Comparison of ENCODE assay signal across 25 cellular contexts in genomic region chr5:112689510-112689909, GRCh38. TPM values are rescaled to one million over a fixed set of nuclear protein-coding genes. Genes with fewer than 3 reads are reported as not detected.
DNase-seq lines count a peak whose midpoint lies in the region; ATAC-seq and TF ChIP-seq lines count a peak whose summit lies in the region.
"Had no signal": no experiment of that assay in that cellular context is flagged by ENCODE, and none has a peak within 500 bp of the region (broad histone marks: within the 10 kb centered on the region; RNA-seq: fewer than 3 reads in every experiment).

No MANE protein-coding gene starts in this region.

- in situ Hi-C loops in astrocyte of the spinal cord (cut with HindIII; ENCODE audit: low sequenced_read_pairs): no loop called here

- no peak for TF ChIP-seq CTCF in AG10803 (conservative IDR thresholded peaks at IDR 0.05; ENCODE audit: low read length)
- no peak for TF ChIP-seq CTCF in astrocyte of the spinal cord (IDR thresholded peaks at IDR 0.05; ENCODE audit: low read depth, low read length)
- no peak for TF ChIP-seq CTCF in uterus (IDR thresholded peaks at IDR 0.05)

- H3K36me3 ChIP-seq in MG63: no peaks in the 10 kb centered on the region
- H3K36me3 ChIP-seq in uterus: no peaks in the 10 kb centered on the region
- H3K36me3 ChIP-seq: ascending aorta, prostate gland, spleen had no signal

- H3K4me1 ChIP-seq in uterus: no peaks in the 10 kb centered on the region
- H3K4me1 ChIP-seq: prostate gland had no signal

- H3K9me3 ChIP-seq in MG63 (no peaks in the 10 kb centered on the region), uterus (no peaks in the 10 kb centered on the region)
- H3K9me3 ChIP-seq: ascending aorta, prostate gland, spleen had no signal

- DNase-seq in AG10803 (ENCODE audit: low read depth): peak; percentile 73
- DNase-seq in MG63: peak; percentile 47
- DNase-seq in astrocyte of the spinal cord (ENCODE audit: low read depth, low spot score): peak; percentile 40
- DNase-seq in islet precursor cell: peak; percentile 62
- DNase-seq in activated CD4-positive, alpha-beta T cell treated with anti-CD3 and anti-CD28 coated beads for 1 hour: no peak
- DNase-seq in uterus: no peak
- DNase-seq: activated CD4-positive, alpha-beta T cell treated with anti-CD3 and anti-CD28 coated beads, Interleukin-2, amount 50 U/mL, for 48 hours; activated naive CD4-positive, alpha-beta T cell treated with anti-CD3 and anti-CD28 coated beads, Interleukin-2, amount 10 ng/mL, durations not matched to agents 7 days and 5 days; activated T-cell treated with anti-CD3 and anti-CD28 coated beads, Interleukin-2, amount 50 U/mL, for 4 hours; C1 segment of cervical spinal cord; foreskin melanocyte; left colon; midbrain; NCI-H1105 treated with DMSO at 0.1 percent for 48 hours; NCI-H2107; NCI-H526; nephron progenitor cell; SHP77; spleen; stimulated activated CD8-positive, alpha-beta memory T cell treated with anti-CD3 and anti-CD28 coated beads, Interleukin-4, amount 100 ng/mL, for 48 hours; T-helper 17 cell had no signal

- no peak overlapping the region for H3K27ac ChIP-seq in uterus
- H3K27ac ChIP-seq: ascending aorta, prostate gland, spleen had no signal

- intact Hi-C loops in uterus (cut with DNase I; ENCODE audit: low total_unique reads): no loop called here

- H3K4me3 ChIP-seq in AG10803 (ENCODE audit: low read length) (no peak overlapping the region), MG63 (no peak overlapping the region), astrocyte of the spinal cord (ENCODE audit: low read depth, low read length) (no peak overlapping the region), uterus (no peak overlapping the region)
- H3K4me3 ChIP-seq: ascending aorta, prostate gland, spleen had no signal

- ATAC-seq in GM21423 (IDR thresholded peaks at IDR 0.05; ENCODE audit: unreplicated experiment): no peak
- ATAC-seq in HG03025 (IDR thresholded peaks at IDR 0.05; ENCODE audit: low FRiP score, unreplicated experiment): no peak
- ATAC-seq: activated T-cell treated with anti-CD3 and anti-CD28 coated beads, Interleukin-2, amount 50 U/mL, for 4 hours; left colon; T-helper 17 cell had no signal

- TF ChIP-seq POLR2A in uterus (IDR thresholded peaks at IDR 0.05): no peak

- H3K27me3 ChIP-seq in MG63 (no peaks in the 10 kb centered on the region), uterus (no peaks in the 10 kb centered on the region)
- H3K27me3 ChIP-seq: ascending aorta, spleen had no signal

RNA-seq across cellular contexts. Expression of gene APC, which starts 48.2 kb away (rescaled TPM):
- total RNA-seq in MG63 (2014; rRNA removed; shearing (Covaris generic); ENCODE audit: low replicate concordance): 28.9 and 41.8 TPM in 2 replicates
- 100 to 1,000 TPM in 2 of 4 donors, 10 to 100 TPM in 2; 45.4 to 132 (median 91.7) TPM for total RNA-seq in uterus

Comparison
In these comparisons a context has a peak if more than half of its experiments do, and no peak if none do; other contexts are left out.
1. DNase-seq: peak in AG10803 (single experiment), MG63 (single experiment), astrocyte of the spinal cord (single experiment) and islet precursor cell (single experiment); none in activated CD4-positive, alpha-beta T cell treated with anti-CD3 and anti-CD28 coated beads for 1 hour (single experiment) and uterus (0 of 2).